ENCODE assay signal across 1 cellular context in genomic region chr2:210261996-210262510, GRCh38.
TF ChIP-seq lines count a peak whose summit lies in the region.

No MANE protein-coding gene starts in this region.

TF ChIP-seq in HepG2, 621 proteins besides CTCF, POLR2A, EP300 and RAD21:
- TF ChIP-seq ZNF383 (CRISPR knock-in tag; IDR thresholded peaks at IDR 0.05; ENCODE audit: borderline replicate concordance) = no peak
- TF ChIP-seq MNT (IDR thresholded peaks at IDR 0.05) = peak; percentile 63; the same call in 1 of the 2 replicates
- no peak for TF ChIP-seq KAT8 (CRISPR knock-in tag; IDR thresholded peaks at IDR 0.05)
